ENCODE assay signal across 1 cellular context in the genomic region with DNA sequence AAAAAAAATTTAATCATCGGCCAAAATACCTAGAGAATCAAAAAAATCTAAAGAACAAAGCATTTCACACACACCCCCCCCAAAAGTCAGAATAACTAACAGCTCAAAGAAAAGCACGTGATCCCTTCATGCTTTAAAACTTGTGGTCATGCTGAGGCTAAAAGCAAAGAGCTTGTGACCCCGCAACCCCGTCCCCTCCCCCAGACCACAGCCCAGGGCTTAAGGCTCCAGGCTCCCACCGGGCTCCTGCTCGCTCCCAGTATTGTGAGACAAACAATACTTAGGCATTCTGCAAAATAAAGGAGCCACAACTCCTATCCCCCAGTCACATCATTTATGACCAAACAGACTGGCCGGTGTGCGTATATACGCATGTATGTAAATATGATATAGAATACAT.
TF ChIP-seq lines count a peak whose summit lies in the region.

No MANE protein-coding gene starts in this region.

TF ChIP-seq in GM23338, 12 proteins besides CTCF, POLR2A, EP300 and RAD21 (continued from another document):
- TF ChIP-seq, protein P1, sequence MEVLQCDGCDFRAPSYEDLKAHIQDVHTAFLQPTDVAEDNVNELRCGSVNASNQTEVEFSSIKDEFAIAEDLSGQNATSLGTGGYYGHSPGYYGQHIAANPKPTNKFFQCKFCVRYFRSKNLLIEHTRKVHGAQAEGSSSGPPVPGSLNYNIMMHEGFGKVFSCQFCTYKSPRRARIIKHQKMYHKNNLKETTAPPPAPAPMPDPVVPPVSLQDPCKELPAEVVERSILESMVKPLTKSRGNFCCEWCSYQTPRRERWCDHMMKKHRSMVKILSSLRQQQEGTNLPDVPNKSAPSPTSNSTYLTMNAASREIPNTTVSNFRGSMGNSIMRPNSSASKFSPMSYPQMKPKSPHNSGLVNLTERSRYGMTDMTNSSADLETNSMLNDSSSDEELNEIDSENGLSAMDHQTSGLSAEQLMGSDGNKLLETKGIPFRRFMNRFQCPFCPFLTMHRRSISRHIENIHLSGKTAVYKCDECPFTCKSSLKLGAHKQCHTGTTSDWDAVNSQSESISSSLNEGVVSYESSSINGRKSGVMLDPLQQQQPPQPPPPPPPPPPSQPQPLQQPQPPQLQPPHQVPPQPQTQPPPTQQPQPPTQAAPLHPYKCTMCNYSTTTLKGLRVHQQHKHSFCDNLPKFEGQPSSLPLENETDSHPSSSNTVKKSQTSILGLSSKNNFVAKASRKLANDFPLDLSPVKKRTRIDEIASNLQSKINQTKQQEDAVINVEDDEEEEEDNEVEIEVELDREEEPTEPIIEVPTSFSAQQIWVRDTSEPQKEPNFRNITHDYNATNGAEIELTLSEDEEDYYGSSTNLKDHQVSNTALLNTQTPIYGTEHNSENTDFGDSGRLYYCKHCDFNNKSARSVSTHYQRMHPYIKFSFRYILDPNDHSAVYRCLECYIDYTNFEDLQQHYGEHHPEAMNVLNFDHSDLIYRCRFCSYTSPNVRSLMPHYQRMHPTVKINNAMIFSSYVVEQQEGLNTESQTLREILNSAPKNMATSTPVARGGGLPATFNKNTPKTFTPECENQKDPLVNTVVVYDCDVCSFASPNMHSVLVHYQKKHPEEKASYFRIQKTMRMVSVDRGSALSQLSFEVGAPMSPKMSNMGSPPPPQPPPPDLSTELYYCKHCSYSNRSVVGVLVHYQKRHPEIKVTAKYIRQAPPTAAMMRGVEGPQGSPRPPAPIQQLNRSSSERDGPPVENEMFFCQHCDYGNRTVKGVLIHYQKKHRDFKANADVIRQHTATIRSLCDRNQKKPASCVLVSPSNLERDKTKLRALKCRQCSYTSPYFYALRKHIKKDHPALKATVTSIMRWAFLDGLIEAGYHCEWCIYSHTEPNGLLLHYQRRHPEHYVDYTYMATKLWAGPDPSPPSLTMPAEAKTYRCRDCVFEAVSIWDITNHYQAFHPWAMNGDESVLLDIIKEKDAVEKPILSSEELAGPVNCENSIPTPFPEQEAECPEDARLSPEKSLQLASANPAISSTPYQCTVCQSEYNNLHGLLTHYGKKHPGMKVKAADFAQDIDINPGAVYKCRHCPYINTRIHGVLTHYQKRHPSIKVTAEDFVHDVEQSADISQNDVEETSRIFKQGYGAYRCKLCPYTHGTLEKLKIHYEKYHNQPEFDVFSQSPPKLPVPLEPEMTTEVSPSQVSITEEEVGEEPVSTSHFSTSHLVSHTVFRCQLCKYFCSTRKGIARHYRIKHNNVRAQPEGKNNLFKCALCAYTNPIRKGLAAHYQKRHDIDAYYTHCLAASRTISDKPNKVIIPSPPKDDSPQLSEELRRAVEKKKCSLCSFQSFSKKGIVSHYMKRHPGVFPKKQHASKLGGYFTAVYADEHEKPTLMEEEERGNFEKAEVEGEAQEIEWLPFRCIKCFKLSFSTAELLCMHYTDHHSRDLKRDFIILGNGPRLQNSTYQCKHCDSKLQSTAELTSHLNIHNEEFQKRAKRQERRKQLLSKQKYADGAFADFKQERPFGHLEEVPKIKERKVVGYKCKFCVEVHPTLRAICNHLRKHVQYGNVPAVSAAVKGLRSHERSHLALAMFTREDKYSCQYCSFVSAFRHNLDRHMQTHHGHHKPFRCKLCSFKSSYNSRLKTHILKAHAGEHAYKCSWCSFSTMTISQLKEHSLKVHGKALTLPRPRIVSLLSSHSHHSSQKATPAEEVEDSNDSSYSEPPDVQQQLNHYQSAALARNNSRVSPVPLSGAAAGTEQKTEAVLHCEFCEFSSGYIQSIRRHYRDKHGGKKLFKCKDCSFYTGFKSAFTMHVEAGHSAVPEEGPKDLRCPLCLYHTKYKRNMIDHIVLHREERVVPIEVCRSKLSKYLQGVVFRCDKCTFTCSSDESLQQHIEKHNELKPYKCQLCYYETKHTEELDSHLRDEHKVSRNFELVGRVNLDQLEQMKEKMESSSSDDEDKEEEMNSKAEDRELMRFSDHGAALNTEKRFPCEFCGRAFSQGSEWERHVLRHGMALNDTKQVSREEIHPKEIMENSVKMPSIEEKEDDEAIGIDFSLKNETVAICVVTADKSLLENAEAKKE (CRISPR knock-in tag; IDR thresholded peaks at IDR 0.05): no peak
- no peak for TF ChIP-seq EZH2phosphoT487 (IDR thresholded peaks at IDR 0.05; ENCODE audit: unreplicated experiment)
- no peak for TF ChIP-seq ZNF114 (CRISPR knock-in tag; IDR thresholded peaks at IDR 0.05)
- no peak for TF ChIP-seq EZH2 (IDR thresholded peaks at IDR 0.05; ENCODE audit: low read depth, unreplicated experiment)
- TF ChIP-seq NANOG (IDR thresholded peaks at IDR 0.05; ENCODE audit: borderline replicate concordance): no peak
- TF ChIP-seq JUNB (IDR thresholded peaks at IDR 0.05; ENCODE audit: unreplicated experiment): no peak
- TF ChIP-seq, protein P2, sequence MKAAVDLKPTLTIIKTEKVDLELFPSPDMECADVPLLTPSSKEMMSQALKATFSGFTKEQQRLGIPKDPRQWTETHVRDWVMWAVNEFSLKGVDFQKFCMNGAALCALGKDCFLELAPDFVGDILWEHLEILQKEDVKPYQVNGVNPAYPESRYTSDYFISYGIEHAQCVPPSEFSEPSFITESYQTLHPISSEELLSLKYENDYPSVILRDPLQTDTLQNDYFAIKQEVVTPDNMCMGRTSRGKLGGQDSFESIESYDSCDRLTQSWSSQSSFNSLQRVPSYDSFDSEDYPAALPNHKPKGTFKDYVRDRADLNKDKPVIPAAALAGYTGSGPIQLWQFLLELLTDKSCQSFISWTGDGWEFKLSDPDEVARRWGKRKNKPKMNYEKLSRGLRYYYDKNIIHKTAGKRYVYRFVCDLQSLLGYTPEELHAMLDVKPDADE (IDR thresholded peaks at IDR 0.05): no peak
TF ChIP-seq in GM23338: peak in this region for 0.
